35 cellular contexts compared by ENCODE assay signal in the genomic region with DNA sequence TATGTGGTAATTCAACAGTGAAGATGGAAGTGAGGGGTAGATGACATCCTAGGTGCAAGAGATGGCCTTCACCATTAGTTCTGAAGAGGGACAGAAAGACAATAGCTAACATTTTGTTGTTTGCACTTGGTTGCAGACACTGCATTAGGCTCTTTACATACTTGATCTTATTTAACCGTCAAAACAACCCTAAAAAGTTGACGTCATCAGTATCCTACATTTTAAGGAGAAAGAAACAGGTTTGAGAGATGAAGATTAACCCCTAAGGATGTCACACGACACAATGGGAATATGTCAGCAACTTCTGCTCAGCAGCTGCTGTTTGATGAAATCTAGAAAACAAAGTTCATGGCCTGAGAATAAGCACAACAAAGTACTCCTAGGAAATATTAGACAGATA.
DNase-seq lines count a peak whose midpoint lies in the region; ATAC-seq, FAIRE-seq and TF ChIP-seq lines count a peak whose summit lies in the region.
"Had no signal": no experiment of that assay in that cellular context is flagged by ENCODE, and none has a peak within 500 bp of the region (broad histone marks: within the 10 kb centered on the region; RNA-seq: fewer than 3 reads in every experiment).

No MANE protein-coding gene starts in this region.

- 9% methylated on average over 3 of the region's 3 CpGs for WGBS in HepG2 (ENCODE audit: low lambda C conversion rate)
- 64% methylated on average over 3 of the region's 3 CpGs for WGBS in right lobe of liver (ENCODE audit: insufficient coverage, low coverage, low lambda C conversion rate, missing lambda C conversion rate)
- WGBS in A549 (ENCODE audit: missing lambda C conversion rate) = 9% methylated on average over 3 of the region's 3 CpGs

- BruUV-seq in HepG2 (replicated peaks; lab: Mats Ljungman, UMichigan) (no TSS peak), MCF 10A (replicated peaks; lab: Mats Ljungman, UMichigan) (no TSS peak)

- H3K4me1 ChIP-seq in HepG2 (ENCODE audit: insufficient read depth, low read length) = no peaks in the 10 kb centered on the region
- H3K4me1 ChIP-seq in right lobe of liver = peaks cover 0 to 2% (median 0%) of the 10 kb centered on the region in 4 donors
- no peaks in the 10 kb centered on the region for H3K4me1 ChIP-seq in A549
- H3K4me1 ChIP-seq in HEK293 (ENCODE audit: control insufficient read depth, insufficient read depth, low read length) = no peaks in the 10 kb centered on the region
- H3K4me1 ChIP-seq in CD8-positive, alpha-beta memory T cell (ENCODE audit: insufficient read depth, low read length) = no peaks in the 10 kb centered on the region
- H3K4me1 ChIP-seq: BE2C; BLaER1; BLaER1 treated with 17β-estradiol and CSF1 and Interleukin-3, amounts not matched to agents 10 nM and 100 nM; Caco-2 had no signal

- TF ChIP-seq EP300 in HepG2 (IDR thresholded peaks at IDR 0.05; ENCODE audit: low read depth in 2 of 2, low read length in 2 of 2) = no peak
- no peak for TF ChIP-seq EP300 in HepG2 (CRISPR knock-in tag; IDR thresholded peaks at IDR 0.05; ENCODE audit: borderline replicate concordance)
- TF ChIP-seq EP300 in A549 (IDR thresholded peaks at IDR 0.05) = no peak

- H3K4me3 Mint-ChIP-seq in CD8-positive, alpha-beta memory T cell = no peak overlapping the region
- H3K4me3 Mint-ChIP-seq in MCF 10A (ENCODE audit: unreplicated experiment) = no peak overlapping the region
- H3K4me3 Mint-ChIP-seq: B cell; CD14-positive monocyte; CD4-positive, alpha-beta memory T cell; CD4-positive, alpha-beta T cell; CD4-positive, CD25-positive, alpha-beta regulatory T cell; CD8-positive, alpha-beta T cell had no signal

- H3K9me3 ChIP-seq in HepG2 (ENCODE audit: low read length) (peaks cover 16% of the 10 kb centered on the region; the same call in 1 of the 2 replicates), right lobe of liver (no peaks in the 10 kb centered on the region), A549 (no peaks in the 10 kb centered on the region; the same call in 2 of the 3 replicates), HEK293 (ENCODE audit: control insufficient read depth, insufficient read depth, low read depth, low read length) (no peaks in the 10 kb centered on the region)
- no peaks in the 10 kb centered on the region for H3K9me3 ChIP-seq in CD8-positive, alpha-beta memory T cell (ENCODE audit: low read length)
- H3K9me3 ChIP-seq: BE2C, BLaER1, Caco-2 had no signal

- no peaks in the 10 kb centered on the region for H3K36me3 Mint-ChIP-seq in CD8-positive, alpha-beta memory T cell
- H3K36me3 Mint-ChIP-seq in MCF 10A (ENCODE audit: insufficient read depth, unreplicated experiment) = no peaks in the 10 kb centered on the region
- H3K36me3 Mint-ChIP-seq: CD14-positive monocyte; CD4-positive, alpha-beta memory T cell; CD4-positive, CD25-positive, alpha-beta regulatory T cell; CD8-positive, alpha-beta T cell had no signal

- H3K4me2 ChIP-seq in HepG2 (ENCODE audit: low read depth, low read length) (no peak overlapping the region), A549 (no peak overlapping the region)
- H3K4me2 ChIP-seq: BLaER1; BLaER1 treated with 17β-estradiol and CSF1 and Interleukin-3, amounts not matched to agents 10 nM and 100 nM had no signal

- no peak for TF ChIP-seq POLR2A in HepG2 (IDR thresholded peaks at IDR 0.05; ENCODE audit: insufficient read depth in 1 of 2, low read depth in 2 of 2, low read length in 2 of 2)
- no peak for TF ChIP-seq POLR2A in right lobe of liver (IDR thresholded peaks at IDR 0.05)
- TF ChIP-seq POLR2A in A549 (IDR thresholded peaks at IDR 0.05; ENCODE audit: low read length) = no peak

- DNase-seq in HepG2 (ENCODE audit: low spot score) = no peak
- no peak for DNase-seq in right lobe of liver
- no peak for DNase-seq in A549 (ENCODE audit: low read depth in 1 of 2, low spot score in 1 of 2)
- DNase-seq in HTR-8/SVneo (ENCODE audit: insufficient read length, low spot score) = no peak
- no peak for DNase-seq in CD8-positive, alpha-beta memory T cell
- no peak for DNase-seq in MCF 10A (ENCODE audit: unreplicated experiment)
- no peak for DNase-seq in HT-29 (ENCODE audit: low spot score)
- DNase-seq: 8988T; ACHN; AML-193; BE2C; C1 segment of cervical spinal cord; Caco-2; Calu3; CD4-positive, alpha-beta memory T cell; CD4-positive, alpha-beta T cell; CD4-positive, CD25-positive, alpha-beta regulatory T cell; CD8-positive, alpha-beta T cell; COR-L47; DMS 273 treated with DMSO at 0.1 percent for 48 hours; DMS153; DMS53; DMS79; DMS79 treated with DMSO at 0.1 percent for 48 hours; DND-41; EL had no signal

- H3K4me3 ChIP-seq in HepG2 (replicated peaks in 1 of 3; ENCODE audit: insufficient read depth in 1 of 3, low read depth in 2 of 3, low read length in 3 of 3) = no peak overlapping the region
- H3K4me3 ChIP-seq in right lobe of liver = no peak overlapping the region
- no peak overlapping the region for H3K4me3 ChIP-seq in A549
- no peak overlapping the region for H3K4me3 ChIP-seq in HEK293 (ENCODE audit: low read depth, low read length)
- no peak overlapping the region for H3K4me3 ChIP-seq in CD8-positive, alpha-beta memory T cell (ENCODE audit: low read length)
- H3K4me3 ChIP-seq: BLaER1; BLaER1 treated with 17β-estradiol and CSF1 and Interleukin-3, amounts not matched to agents 10 nM and 100 nM had no signal

- peaks cover 0 to 4% of the 10 kb centered on the region in 2 donors for H3K27me3 Mint-ChIP-seq in CD8-positive, alpha-beta memory T cell
- H3K27me3 Mint-ChIP-seq in MCF 10A (ENCODE audit: insufficient read depth, unreplicated experiment) = peaks cover 67% of the 10 kb centered on the region
- H3K27me3 Mint-ChIP-seq: B cell; CD4-positive, CD25-positive, alpha-beta regulatory T cell had no signal

- no peak overlapping the region for H3K27ac ChIP-seq in HepG2 (ENCODE audit: extremely low read length, insufficient read depth, low read length)
- no peak overlapping the region for H3K27ac ChIP-seq in right lobe of liver
- no peak overlapping the region for H3K27ac ChIP-seq in A549
- no peak overlapping the region for H3K27ac ChIP-seq in HEK293 (ENCODE audit: extremely low read depth, low read depth, low read length)
- no peak overlapping the region for H3K27ac ChIP-seq in CD8-positive, alpha-beta memory T cell (ENCODE audit: low read depth, low read length)
- H3K27ac ChIP-seq: 22Rv1; BLaER1; BLaER1 treated with 17β-estradiol and CSF1 and Interleukin-3, amounts not matched to agents 10 nM and 100 nM; C4-2B had no signal

- H3K9me3 Mint-ChIP-seq in CD8-positive, alpha-beta memory T cell = peaks cover 0 to 3% (median 0%) of the 10 kb centered on the region in 5 donors
- H3K9me3 Mint-ChIP-seq in MCF 10A (ENCODE audit: unreplicated experiment) = no peaks in the 10 kb centered on the region
- H3K9me3 Mint-ChIP-seq: CD4-positive, alpha-beta T cell; CD8-positive, alpha-beta T cell had no signal

- POLR2A ChIA-PET in HepG2 (lab: Yijun Ruan, JAX) (no interaction called here), A549 (lab: Yijun Ruan, JAX) (no interaction called here), HEK293 (lab: Yijun Ruan, JAX) (no interaction called here), MCF 10A (lab: Yijun Ruan, JAX) (no interaction called here)
- POLR2A ChIA-PET in CD8-positive, alpha-beta memory T cell (lab: Charles Lee) = no interaction called here

- H3K9ac ChIP-seq in HepG2 (ENCODE audit: insufficient read depth, low read depth, low read length) = no peak overlapping the region
- H3K9ac ChIP-seq: BLaER1; BLaER1 treated with 17β-estradiol and CSF1 and Interleukin-3, amounts not matched to agents 10 nM and 100 nM had no signal

- in situ Hi-C loops in HepG2 (cut with HindIII; ENCODE audit: extremely low pct_ligation_motif_present, low pct_unique_long_range_greater_than_20kb) = no loop called here

- no peak for TF ChIP-seq CTCF in HepG2 (CRISPR knock-in tag; IDR thresholded peaks at IDR 0.05)
- TF ChIP-seq CTCF in right lobe of liver (IDR thresholded peaks at IDR 0.05) = no peak
- no peak for TF ChIP-seq CTCF in A549 (IDR thresholded peaks at IDR 0.05)
- TF ChIP-seq CTCF in HEK293 (tag by site-specific recombination; IDR thresholded peaks at IDR 0.05) = no peak
- TF ChIP-seq CTCF in MCF 10A (IDR thresholded peaks at IDR 0.05; ENCODE audit: unreplicated experiment) = no peak

- intact Hi-C loops in HepG2 (cut with micrococcal nuclease; ENCODE audit: unreplicated experiment) (no loop called here), right lobe of liver (cut with DNase I) (no loop called here), MCF 10A (cut with micrococcal nuclease) (loop anchor here (10.0 kb wide), 1 partner anchor 1951 kb away; no protein-coding TSS in a partner anchor)

- no peaks in the 10 kb centered on the region for H3K79me2 ChIP-seq in HepG2 (ENCODE audit: insufficient read depth, low read length)

- H4K20me1 ChIP-seq in HepG2 (ENCODE audit: insufficient read depth, low read length) = no peaks in the 10 kb centered on the region
- H4K20me1 ChIP-seq: BLaER1; BLaER1 treated with 17β-estradiol and CSF1 and Interleukin-3, amounts not matched to agents 10 nM and 100 nM had no signal

- no peak overlapping the region for H3K27ac Mint-ChIP-seq in CD8-positive, alpha-beta memory T cell
- no peak overlapping the region for H3K27ac Mint-ChIP-seq in MCF 10A (ENCODE audit: low read depth, unreplicated experiment)
- H3K27ac Mint-ChIP-seq: B cell; CD14-positive monocyte; CD4-positive, alpha-beta T cell; CD4-positive, CD25-positive, alpha-beta regulatory T cell; CD8-positive, alpha-beta T cell had no signal

- no peak overlapping the region for H2AFZ ChIP-seq in HepG2 (ENCODE audit: low read length)

- ATAC-seq in HepG2 = no peak
- no peak for ATAC-seq in right lobe of liver
- ATAC-seq in A549 = no peak
- ATAC-seq: CD8-positive, alpha-beta T cell had no signal

- TF ChIP-seq RAD21 in HepG2 (CRISPR knock-in tag; IDR thresholded peaks at IDR 0.05) = no peak
- TF ChIP-seq RAD21 in A549 (conservative IDR thresholded peaks at IDR 0.05 in 1 of 2, IDR thresholded peaks at IDR 0.05 in 1 of 2) = no peak

- H3K36me3 ChIP-seq in HepG2 (replicated peaks in 1 of 2; ENCODE audit: control insufficient read depth in 1 of 2, insufficient read depth in 2 of 2, low read length in 2 of 2) = no peaks in the 10 kb centered on the region
- no peaks in the 10 kb centered on the region for H3K36me3 ChIP-seq in right lobe of liver
- no peaks in the 10 kb centered on the region for H3K36me3 ChIP-seq in HEK293 (ENCODE audit: control insufficient read depth in 2 of 2, insufficient read depth in 1 of 2, low read length in 2 of 2)
- H3K36me3 ChIP-seq in CD8-positive, alpha-beta memory T cell (ENCODE audit: insufficient read depth, low read length) = no peaks in the 10 kb centered on the region
- H3K36me3 ChIP-seq: BE2C; BLaER1; BLaER1 treated with 17β-estradiol and CSF1 and Interleukin-3, amounts not matched to agents 10 nM and 100 nM had no signal

- H3K27me3 ChIP-seq in HepG2 (ENCODE audit: control insufficient read depth in 1 of 2, insufficient read depth in 2 of 2, low read length in 2 of 2) (peaks cover 0 to 2% of the 10 kb centered on the region in 2 experiments; a peak in 1 of 5 replicates), right lobe of liver (no peaks in the 10 kb centered on the region)
- no peaks in the 10 kb centered on the region for H3K27me3 ChIP-seq in CD8-positive, alpha-beta memory T cell (ENCODE audit: insufficient read depth, low read length, poor library complexity, severe bottlenecking)
- H3K27me3 ChIP-seq: BE2C; BLaER1; BLaER1 treated with 17β-estradiol and CSF1 and Interleukin-3, amounts not matched to agents 10 nM and 100 nM had no signal

- CTCF ChIA-PET in HepG2 (lab: Yijun Ruan, JAX; ENCODE audit: low intra/inter-chr PET ratio, low total read pairs) = no interaction called here
- CTCF ChIA-PET in A549 (lab: Yijun Ruan, JAX) = interaction anchor here (1.1 kb wide), 1 partner anchor 11 kb away, joined by 4 read pairs; no protein-coding TSS in a partner anchor
- CTCF ChIA-PET in HEK293 (lab: Yijun Ruan, JAX) = interaction anchor here (0.6 kb wide), 1 partner anchor 169 kb away, joined by 3 read pairs; no protein-coding TSS in a partner anchor
- CTCF ChIA-PET in CD8-positive, alpha-beta memory T cell (lab: Charles Lee) = no interaction called here
- CTCF ChIA-PET in MCF 10A (lab: Yijun Ruan, JAX) = interaction anchor here (0.7 to 5.3 kb wide), 4 partner anchors 11 to 1495 kb away, joined by 3 to 28 read pairs (median 7); no protein-coding TSS in a partner anchor

- H3K4me1 Mint-ChIP-seq in CD8-positive, alpha-beta memory T cell = no peaks in the 10 kb centered on the region
- H3K4me1 Mint-ChIP-seq in MCF 10A (ENCODE audit: insufficient read depth, unreplicated experiment) = no peaks in the 10 kb centered on the region
- H3K4me1 Mint-ChIP-seq: B cell; CD14-positive monocyte; CD4-positive, alpha-beta memory T cell; CD4-positive, CD25-positive, alpha-beta regulatory T cell had no signal

- no peak for FAIRE-seq in HepG2 (lab: Jason Lieb, UNC)
- FAIRE-seq in A549 (lab: Jason Lieb, UNC) = no peak
- peak; percentile 4 for FAIRE-seq in HTR-8/SVneo (lab: Jason Lieb, UNC)
- FAIRE-seq: A204.1, D721Med had no signal

Comparison
In these comparisons a context has a peak if more than half of its experiments do, and no peak if none do; other contexts are left out.
1. CTCF ChIA-PET loops: an anchor here in A549 (1.1 kb wide), HEK293 (0.6 kb wide) and MCF 10A (0.7 to 5.3 kb wide); none called in HepG2 and CD8-positive, alpha-beta memory T cell.
2. Of the 63 proteins assayed by ChIP-seq in both HepG2 and HEK293: peak only in HepG2: none; only in HEK293: ATF2; in both: none; in neither: 62.